9 cellular contexts compared by ENCODE assay signal in the genomic region with DNA sequence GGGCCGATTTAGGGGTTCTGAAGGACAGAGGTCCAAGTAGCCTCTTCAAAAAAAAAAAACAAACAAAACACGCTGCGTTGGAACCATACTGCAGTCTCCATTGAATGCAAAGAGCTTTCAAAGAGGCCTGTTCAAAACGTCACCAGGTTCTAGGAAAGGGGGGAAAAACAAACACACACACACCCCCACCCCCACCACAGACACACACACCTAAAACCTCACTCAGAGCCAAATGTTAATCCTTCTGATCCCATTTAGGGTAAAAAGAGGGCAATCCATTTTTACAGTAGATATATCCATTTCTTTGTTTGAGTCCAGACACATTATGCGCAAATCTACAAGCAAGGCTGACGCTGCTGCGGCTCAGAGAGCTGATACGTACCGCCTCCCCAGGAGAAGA. TPM values are rescaled to one million over a fixed set of nuclear protein-coding genes. Genes with fewer than 3 reads are reported as not detected.
DNase-seq lines count a peak whose midpoint lies in the region; ATAC-seq and TF ChIP-seq lines count a peak whose summit lies in the region.
"Had no signal": no experiment of that assay in that cellular context is flagged by ENCODE, and none has a peak within 500 bp of the region (broad histone marks: within the 10 kb centered on the region; RNA-seq: fewer than 3 reads in every experiment).

No MANE protein-coding gene starts in this region.

- peak overlapping the region; percentile 61 for H3K27ac ChIP-seq in CD8-positive, alpha-beta memory T cell (ENCODE audit: low read depth, low read length)

- H3K79me2 ChIP-seq in Loucy (ENCODE audit: insufficient read depth, low read length): peaks cover 59% of the 10 kb centered on the region

- no peaks in the 10 kb centered on the region for H3K36me3 ChIP-seq in CD8-positive, alpha-beta memory T cell (ENCODE audit: insufficient read depth, low read length)
- no peaks in the 10 kb centered on the region for H3K36me3 ChIP-seq in Loucy (ENCODE audit: insufficient read depth, low read length)

- POLR2A ChIA-PET in CD8-positive, alpha-beta memory T cell (lab: Charles Lee): interaction anchor here (1.2 to 2.3 kb wide), 2 partner anchors 25 to 30 kb away, joined by 4 to 20 read pairs; a partner anchor contains a TSS

- peak overlapping the region; percentile 84 for H3K9ac ChIP-seq in Loucy (ENCODE audit: low read depth, low read length, poor library complexity, severe bottlenecking)

- peaks cover 0 to 19% (median 1%) of the 10 kb centered on the region in 3 donors for H3K36me3 Mint-ChIP-seq in CD8-positive, alpha-beta memory T cell
- peaks cover 5% of the 10 kb centered on the region for H3K36me3 Mint-ChIP-seq in nephron progenitor cell (ENCODE audit: low read depth)

- H3K9me3 Mint-ChIP-seq in CD8-positive, alpha-beta memory T cell: no peaks in the 10 kb centered on the region
- peaks cover 57% of the 10 kb centered on the region for H3K9me3 Mint-ChIP-seq in nephron progenitor cell

- peaks cover 22 to 46% (median 40%) of the 10 kb centered on the region in 3 donors for H3K4me1 Mint-ChIP-seq in CD8-positive, alpha-beta memory T cell
- H3K4me1 Mint-ChIP-seq in nephron progenitor cell: peaks cover 14% of the 10 kb centered on the region

- CTCF ChIA-PET in CD8-positive, alpha-beta memory T cell (lab: Charles Lee): no interaction called here

- peak overlapping the region; percentile 54 for H3K4me3 ChIP-seq in CD8-positive, alpha-beta memory T cell (ENCODE audit: low read length)
- H3K4me3 ChIP-seq in Loucy (ENCODE audit: low read length, poor library complexity, severe bottlenecking): peak overlapping the region; percentile 90

- H4K20me1 ChIP-seq in Loucy (ENCODE audit: insufficient read depth, low read length, poor library complexity, severe bottlenecking): peaks cover 25% of the 10 kb centered on the region

- peak overlapping the region; percentile 85 for H3K4me2 ChIP-seq in Loucy (ENCODE audit: low read depth, low read length, poor library complexity, severe bottlenecking)

- no peak overlapping the region for H2AFZ ChIP-seq in Loucy (ENCODE audit: low read length)

- H3K4me3 Mint-ChIP-seq in CD8-positive, alpha-beta memory T cell: peak overlapping the region; percentile 92 to 98 (median 94)
- H3K4me3 Mint-ChIP-seq in nephron progenitor cell: peak overlapping the region; percentile 95

- peaks cover 0 to 1% of the 10 kb centered on the region in 2 donors for H3K27me3 Mint-ChIP-seq in CD8-positive, alpha-beta memory T cell
- peaks cover 25% of the 10 kb centered on the region for H3K27me3 Mint-ChIP-seq in nephron progenitor cell (ENCODE audit: low read depth, poor library complexity)

- H3K27ac Mint-ChIP-seq in CD8-positive, alpha-beta memory T cell: peak overlapping the region; percentile 78 to 99 (median 94)
- H3K27ac Mint-ChIP-seq in nephron progenitor cell: no peak overlapping the region

- H3K4me1 ChIP-seq in CD8-positive, alpha-beta memory T cell (ENCODE audit: insufficient read depth, low read length): peaks cover 6% of the 10 kb centered on the region
- H3K4me1 ChIP-seq in Loucy (ENCODE audit: insufficient read depth, low read length, poor library complexity, severe bottlenecking): peaks cover 15% of the 10 kb centered on the region

- TF ChIP-seq CTCF in Loucy (conservative IDR thresholded peaks at IDR 0.05; ENCODE audit: low read length): no peak
- TF ChIP-seq CTCF in nephron progenitor cell (IDR thresholded peaks at IDR 0.05): no peak

- H3F3A ChIP-seq in Loucy (ENCODE audit: low read depth): no peaks in the 10 kb centered on the region

- no peaks in the 10 kb centered on the region for H3K9me2 ChIP-seq in Loucy (replicated peaks; ENCODE audit: low read depth, low read length)

- no peaks in the 10 kb centered on the region for H3K27me3 ChIP-seq in CD8-positive, alpha-beta memory T cell (ENCODE audit: insufficient read depth, low read length, poor library complexity, severe bottlenecking)
- H3K27me3 ChIP-seq in Loucy (ENCODE audit: insufficient read depth, low read length, poor library complexity, severe bottlenecking): no peaks in the 10 kb centered on the region

- DNase-seq in CD8-positive, alpha-beta memory T cell: no peak
- DNase-seq in cerebellar cortex (ENCODE audit: low spot score): peak; percentile 5
- DNase-seq in nephron progenitor cell: no peak
- no peak for DNase-seq in DMS53 treated with DMSO at 0.1 percent for 48 hours (lab: John Stamatoyannopoulos, UW; ENCODE audit: unreplicated experiment)
- no peak for DNase-seq in HK-2 (ENCODE audit: unreplicated experiment)
- DNase-seq: activated CD8-positive, alpha-beta memory T cell treated with anti-CD3 and anti-CD28 coated beads for 24 hours had no signal

- no peaks in the 10 kb centered on the region for H3K9me3 ChIP-seq in CD8-positive, alpha-beta memory T cell (ENCODE audit: low read length)
- H3K9me3 ChIP-seq in Loucy (ENCODE audit: insufficient read depth, low read depth, low read length): no peaks in the 10 kb centered on the region

- ATAC-seq in GM19463 (IDR thresholded peaks at IDR 0.05; ENCODE audit: unreplicated experiment): no peak
- ATAC-seq in GM21723 (IDR thresholded peaks at IDR 0.05; ENCODE audit: unreplicated experiment): no peak

RNA-seq across cellular contexts. Expression of a gene that starts 1.4 kb away (rescaled TPM):
- total RNA-seq in CD8-positive, alpha-beta memory T cell: 10 to 100 TPM; 27.2 to 28.4 TPM
- 7.5 TPM for polyA plus RNA-seq in CD8-positive, alpha-beta memory T cell

RNA-seq across cellular contexts. Expression of a gene that starts 30.4 kb away (rescaled TPM):
- total RNA-seq in CD8-positive, alpha-beta memory T cell: 10 to 100 TPM; 67.7 to 70.8 TPM
- 50.1 TPM for polyA plus RNA-seq in CD8-positive, alpha-beta memory T cell

RNA-seq across cellular contexts. Expression of a gene that starts 39.6 kb away (rescaled TPM):
- total RNA-seq in CD8-positive, alpha-beta memory T cell: 10 to 100 TPM; 30.9 to 33.0 TPM
- 19.2 TPM for polyA plus RNA-seq in CD8-positive, alpha-beta memory T cell
